In genomic region chr1:23958810-23959460, GRCh38 we compare ENCODE assay signal across 8 cellular contexts. TPM values are rescaled to one million over a fixed set of nuclear protein-coding genes. Genes with fewer than 3 reads are reported as not detected.
A peak's percentile ranks its signal among the peaks of the same experiment; 100 is the strongest.
DNase-seq lines count a peak whose midpoint lies in the region; ATAC-seq and TF ChIP-seq lines count a peak whose summit lies in the region.

No MANE protein-coding gene starts in this region.

- TF ChIP-seq CTCF in ascending aorta (IDR thresholded peaks at IDR 0.05) (peak; percentile 16 to 57 (median 35)), sigmoid colon (IDR thresholded peaks at IDR 0.05) (peak in 3 of 4 experiments; percentile 13 to 25 (median 14))

- H3K9me3 ChIP-seq in ascending aorta (no peaks in the 10 kb centered on the region), sigmoid colon (no peaks in the 10 kb centered on the region)

- H3K4me3 Mint-ChIP-seq in T-helper 2 cell treated with Interferon-gamma antibody and Interleukin-4, amounts not matched to agents 5 μg/mL and 100 μg/mL, for 36 hours: peak overlapping the region; percentile 100

- H3K27ac Mint-ChIP-seq in T-helper 2 cell treated with Interferon-gamma antibody and Interleukin-4, amounts not matched to agents 5 μg/mL and 100 μg/mL, for 36 hours: peak overlapping the region; percentile 100

- H3K36me3 ChIP-seq in ascending aorta: peaks cover 7 to 12% of the 10 kb centered on the region in 2 donors
- H3K36me3 ChIP-seq in sigmoid colon: peaks cover 0 to 19% (median 0%) of the 10 kb centered on the region in 4 donors

- intact Hi-C loops in ascending aorta (cut with DNase I) (loop anchor here (1.0 to 10.0 kb wide), 6 partner anchors 39 to 159 kb away; partner anchors contain the start of genes FUCA1, GALE and MYOM3), sigmoid colon (cut with DNase I) (loop anchor here (1.0 to 5.0 kb wide), 4 partner anchors 38 to 157 kb away; partner anchors contain the start of genes GALE and MYOM3)

- ATAC-seq in GM18502 (IDR thresholded peaks at IDR 0.05; ENCODE audit: poor library complexity, unreplicated experiment): peak; percentile 67
- ATAC-seq in HG02970 (IDR thresholded peaks at IDR 0.05; ENCODE audit: low FRiP score, unreplicated experiment): peak; percentile 52

- peaks cover 39% of the 10 kb centered on the region for H3K36me3 Mint-ChIP-seq in T-helper 2 cell treated with Interferon-gamma antibody and Interleukin-4, amounts not matched to agents 5 μg/mL and 100 μg/mL, for 36 hours (ENCODE audit: low read depth)

- H3K4me1 ChIP-seq in ascending aorta: peaks cover 0 to 7% of the 10 kb centered on the region in 2 donors
- H3K4me1 ChIP-seq in sigmoid colon: peaks cover 0 to 38% (median 26%) of the 10 kb centered on the region in 4 donors

- H3K27ac ChIP-seq in ascending aorta: peak overlapping the region; percentile 97 to 98
- peak overlapping the region; percentile 98 to 100 (median 98) for H3K27ac ChIP-seq in sigmoid colon

- peak in 1 of 2 donors; percentile 9 for TF ChIP-seq POLR2A in sigmoid colon (IDR thresholded peaks at IDR 0.05)

- H3K4me3 ChIP-seq in ascending aorta (peak overlapping the region; percentile 76 to 81), sigmoid colon (peak overlapping the region; percentile 47 to 89 (median 78))

- H3K4me1 Mint-ChIP-seq in T-helper 2 cell treated with Interferon-gamma antibody and Interleukin-4, amounts not matched to agents 5 μg/mL and 100 μg/mL, for 36 hours (ENCODE audit: low read depth): peaks cover 40% of the 10 kb centered on the region

- H3K9me3 Mint-ChIP-seq in T-helper 2 cell treated with Interferon-gamma antibody and Interleukin-4, amounts not matched to agents 5 μg/mL and 100 μg/mL, for 36 hours: no peaks in the 10 kb centered on the region

- no peaks in the 10 kb centered on the region for H3K27me3 ChIP-seq in ascending aorta
- H3K27me3 ChIP-seq in sigmoid colon: no peaks in the 10 kb centered on the region

- no peaks in the 10 kb centered on the region for H3K27me3 Mint-ChIP-seq in T-helper 2 cell treated with Interferon-gamma antibody and Interleukin-4, amounts not matched to agents 5 μg/mL and 100 μg/mL, for 36 hours (ENCODE audit: low read depth)

- DNase-seq in NCI-H187 treated with DMSO at 0.1 percent for 48 hours (lab: John Stamatoyannopoulos, UW): peak; percentile 82
- peak; percentile 94 for DNase-seq in T-helper 2 cell treated with Interferon-gamma antibody and Interleukin-4, amounts not matched to agents 5 μg/mL and 100 μg/mL, for 36 hours (ENCODE audit: low spot score)
- DNase-seq in ascending aorta (ENCODE audit: low spot score in 2 of 2): peak; percentile 88 to 95
- DNase-seq in hippocampal formation (lab: John Stamatoyannopoulos, UW): peak; percentile 26 to 65
- peak; percentile 93 for DNase-seq in sigmoid colon
- no peak for DNase-seq in cerebellar nuclear complex (lab: John Stamatoyannopoulos, UW)

- no peak for TF ChIP-seq EP300 in sigmoid colon (IDR thresholded peaks at IDR 0.05)

- WGBS in sigmoid colon, 2 donors: 0 to 1% methylated on average over 30 of the region's 30 CpGs

RNA-seq across cellular contexts. Expression of gene PNRC2, which starts 0.7 kb away (rescaled TPM):
- total RNA-seq in ascending aorta (62.7 TPM), sigmoid colon (100 to 1,000 TPM; 111 to 198 (median 154) TPM)
- 100 to 1,000 TPM; 104 to 223 (median 162) TPM for polyA plus RNA-seq in sigmoid colon

RNA-seq across cellular contexts. Expression of gene SRSF10, which starts 21.2 kb away (rescaled TPM):
- 80.6 TPM for total RNA-seq in ascending aorta
- 100 to 1,000 TPM in 1 of 4 donors, 10 to 100 TPM in 3; 80.6 to 105 (median 93.9) TPM for total RNA-seq in sigmoid colon
- 10 to 100 TPM; 42.6 to 61.5 (median 55.9) TPM for polyA plus RNA-seq in sigmoid colon

RNA-seq across cellular contexts. Expression of gene CNR2, which starts 45.8 kb away (rescaled TPM):
- total RNA-seq in ascending aorta (not detected), sigmoid colon (not detected)
- 1 to 10 TPM in 1 of 3 donors, under 1 TPM in 1, not detected in 1; 0.23 to 4.2 TPM for polyA plus RNA-seq in sigmoid colon

Comparison
In these comparisons a context has a peak if more than half of its experiments do, and no peak if none do; other contexts are left out.
1. DNase-seq: peak in NCI-H187 treated with DMSO at 0.1 percent for 48 hours (single experiment), T-helper 2 cell treated with Interferon-gamma antibody and Interleukin-4, amounts not matched to agents 5 μg/mL and 100 μg/mL, for 36 hours (single experiment), ascending aorta (2 of 2), hippocampal formation (2 of 2) and sigmoid colon (single experiment); none in cerebellar nuclear complex (0 of 2).